In the genomic region with DNA sequence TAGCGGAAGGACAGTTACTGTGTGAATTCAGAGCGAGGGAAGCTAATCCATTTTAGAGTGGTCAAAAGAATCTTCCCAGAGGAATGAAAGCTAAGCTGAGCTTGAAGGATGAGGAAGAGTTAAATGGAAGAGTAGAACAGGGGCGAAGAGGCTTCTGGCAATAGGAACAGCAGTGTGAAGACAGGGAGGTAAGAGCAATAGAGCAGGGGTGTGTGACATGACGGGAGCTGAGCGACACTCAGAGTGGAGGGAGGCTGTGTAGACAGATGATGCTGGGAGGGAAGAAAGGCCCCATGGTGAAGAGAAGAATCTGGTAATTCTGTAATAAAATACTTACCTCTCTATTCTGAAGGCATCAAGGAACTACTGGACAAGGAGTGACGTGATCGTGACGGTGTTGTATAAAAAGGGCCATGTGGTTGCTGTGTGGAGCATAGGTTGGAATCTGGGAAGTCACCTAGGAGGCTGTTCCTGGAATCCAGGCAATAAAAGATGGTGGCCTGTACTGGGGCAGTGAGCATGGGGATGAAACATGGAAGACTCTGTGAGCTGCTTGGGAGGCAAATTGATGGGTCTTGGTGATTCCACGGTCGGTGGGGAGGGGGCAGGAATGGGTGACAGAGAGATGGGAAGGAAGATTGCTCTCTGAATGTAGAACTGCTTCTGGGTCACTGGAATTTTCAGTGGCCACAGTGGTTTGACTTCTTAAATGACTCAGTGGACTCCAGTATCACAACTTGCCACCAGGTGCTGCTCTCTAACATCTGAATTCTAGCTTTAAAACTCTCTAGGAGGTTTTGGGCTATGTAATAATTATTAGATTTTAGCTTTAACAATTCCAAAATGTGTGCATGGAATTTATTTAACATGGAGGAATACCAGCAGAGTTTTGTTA, we compare ENCODE assay signal across 12 cellular contexts.
DNase-seq lines count a peak whose midpoint lies in the region; ATAC-seq and TF ChIP-seq lines count a peak whose summit lies in the region.
"Had no signal": no experiment of that assay in that cellular context is flagged by ENCODE, and none has a peak within 500 bp of the region (broad histone marks: within the 10 kb centered on the region; RNA-seq: fewer than 3 reads in every experiment).

No MANE protein-coding gene starts in this region.

- no peaks in the 10 kb centered on the region for H3K27me3 Mint-ChIP-seq in activated CD4-positive, alpha-beta T cell treated with anti-CD3 and anti-CD28 coated beads, Interleukin-2, amount 10 ng/mL, durations not matched to agents 24 days and 14 days

- H3K27ac Mint-ChIP-seq in activated CD4-positive, alpha-beta T cell treated with anti-CD3 and anti-CD28 coated beads, Interleukin-2, amount 10 ng/mL, durations not matched to agents 24 days and 14 days = no peak overlapping the region
- H3K27ac Mint-ChIP-seq: CD14-positive monocyte had no signal

- H3K27me3 ChIP-seq in AG04450 (ENCODE audit: control insufficient read depth, insufficient read depth, low read length) (no peaks in the 10 kb centered on the region), adipocyte (replicated peaks; ENCODE audit: control insufficient read depth, insufficient read depth, low read length) (peaks cover 2% of the 10 kb centered on the region), left ventricle myocardium inferior (ENCODE audit: low read depth) (no peaks in the 10 kb centered on the region), suprapubic skin (no peaks in the 10 kb centered on the region)

- no peak overlapping the region for H3K27ac ChIP-seq in AG04450 (ENCODE audit: low read depth, low read length)
- H3K27ac ChIP-seq in left ventricle myocardium inferior (replicated peaks) = peak overlapping the region; percentile 78
- no peak overlapping the region for H3K27ac ChIP-seq in suprapubic skin
- H3K27ac ChIP-seq: lower lobe of right lung had no signal

- H3K4me1 ChIP-seq in adipocyte (ENCODE audit: control insufficient read depth, insufficient read depth, low read length) = no peaks in the 10 kb centered on the region
- H3K4me1 ChIP-seq in left ventricle myocardium inferior = peaks cover 26% of the 10 kb centered on the region
- H3K4me1 ChIP-seq in suprapubic skin = no peaks in the 10 kb centered on the region
- H3K4me1 ChIP-seq: lower lobe of right lung had no signal

- no peak for TF ChIP-seq EP300 in suprapubic skin (IDR thresholded peaks at IDR 0.05)

- no peak for ATAC-seq in HG03280 (IDR thresholded peaks at IDR 0.05; ENCODE audit: unreplicated experiment)
- ATAC-seq: lower lobe of right lung had no signal

- no peaks in the 10 kb centered on the region for H3K9me3 ChIP-seq in AG04450 (ENCODE audit: control insufficient read depth, insufficient read depth, low read length)
- peaks cover 12% of the 10 kb centered on the region for H3K9me3 ChIP-seq in adipocyte (ENCODE audit: control insufficient read depth, low read length)
- peaks cover 16% of the 10 kb centered on the region for H3K9me3 ChIP-seq in left ventricle myocardium inferior (replicated peaks)
- H3K9me3 ChIP-seq in suprapubic skin = no peaks in the 10 kb centered on the region
- H3K9me3 ChIP-seq: lower lobe of right lung had no signal

- no peaks in the 10 kb centered on the region for H3K36me3 Mint-ChIP-seq in activated CD4-positive, alpha-beta T cell treated with anti-CD3 and anti-CD28 coated beads, Interleukin-2, amount 10 ng/mL, durations not matched to agents 24 days and 14 days (ENCODE audit: low read depth)
- H3K36me3 Mint-ChIP-seq: CD14-positive monocyte had no signal

- H3K4me3 ChIP-seq in AG04450 (ENCODE audit: low read depth, low read length) = no peak overlapping the region
- H3K4me3 ChIP-seq in HFF-Myc (replicated peaks; ENCODE audit: low read depth, low read length) = no peak overlapping the region
- no peak overlapping the region for H3K4me3 ChIP-seq in adipocyte (ENCODE audit: low read length)
- H3K4me3 ChIP-seq in left ventricle myocardium inferior = no peak overlapping the region
- no peak overlapping the region for H3K4me3 ChIP-seq in suprapubic skin
- H3K4me3 ChIP-seq: lower lobe of right lung had no signal

- TF ChIP-seq CTCF in AG04450 (IDR thresholded peaks at IDR 0.05; ENCODE audit: low read depth, low read length) = peak; percentile 51
- TF ChIP-seq CTCF in HFF-Myc (IDR thresholded peaks at IDR 0.05; ENCODE audit: low read depth, low read length, missing control alignments) = peak; percentile 27
- peak; percentile 55 for TF ChIP-seq CTCF in left ventricle myocardium inferior (IDR thresholded peaks at IDR 0.05; ENCODE audit: borderline replicate concordance)
- no peak for TF ChIP-seq CTCF in suprapubic skin (IDR thresholded peaks at IDR 0.05)

- intact Hi-C loops in left ventricle myocardium inferior (cut with micrococcal nuclease) = no loop called here
- intact Hi-C loops in activated CD4-positive, alpha-beta T cell treated with anti-CD3 and anti-CD28 coated beads, Interleukin-2, amount 10 ng/mL, durations not matched to agents 24 days and 14 days (cut with micrococcal nuclease) = no loop called here

- CTCF ChIA-PET in AG04450 (lab: Charles Lee) = interaction anchor here (0.6 to 1.3 kb wide), 4 partner anchors 70 to 844 kb away, joined by 3 to 4 read pairs (median 3); no protein-coding TSS in a partner anchor

- no peaks in the 10 kb centered on the region for H3K9me3 Mint-ChIP-seq in activated CD4-positive, alpha-beta T cell treated with anti-CD3 and anti-CD28 coated beads, Interleukin-2, amount 10 ng/mL, durations not matched to agents 24 days and 14 days

- TF ChIP-seq POLR2A in suprapubic skin (IDR thresholded peaks at IDR 0.05) = no peak

- H3K4me1 Mint-ChIP-seq in activated CD4-positive, alpha-beta T cell treated with anti-CD3 and anti-CD28 coated beads, Interleukin-2, amount 10 ng/mL, durations not matched to agents 24 days and 14 days = no peaks in the 10 kb centered on the region
- H3K4me1 Mint-ChIP-seq: CD14-positive monocyte had no signal

- no peaks in the 10 kb centered on the region for H3K36me3 ChIP-seq in adipocyte (ENCODE audit: control insufficient read depth, insufficient read depth, low read length, severe bottlenecking)
- no peaks in the 10 kb centered on the region for H3K36me3 ChIP-seq in left ventricle myocardium inferior
- no peaks in the 10 kb centered on the region for H3K36me3 ChIP-seq in suprapubic skin
- H3K36me3 ChIP-seq: lower lobe of right lung had no signal

- 93% methylated on average over 10 of the region's 10 CpGs for WGBS in suprapubic skin

- no peak overlapping the region for H3K4me3 Mint-ChIP-seq in activated CD4-positive, alpha-beta T cell treated with anti-CD3 and anti-CD28 coated beads, Interleukin-2, amount 10 ng/mL, durations not matched to agents 24 days and 14 days
- H3K4me3 Mint-ChIP-seq: CD14-positive monocyte had no signal

- no peak overlapping the region for H3K9ac ChIP-seq in adipocyte (ENCODE audit: low read length)

- DNase-seq in AG04450 (ENCODE audit: low read depth, low spot score) = no peak
- no peak for DNase-seq in HFF-Myc (ENCODE audit: extremely low read depth, low read depth)
- peak; percentile 39 for DNase-seq in adipocyte (ENCODE audit: low read depth)
- DNase-seq in left ventricle myocardium inferior = no peak
- DNase-seq in activated CD4-positive, alpha-beta T cell treated with anti-CD3 and anti-CD28 coated beads, Interleukin-2, amount 10 ng/mL, durations not matched to agents 24 days and 14 days = no peak
- no peak for DNase-seq in suprapubic skin (ENCODE audit: low spot score in 2 of 2)
- DNase-seq in foreskin melanocyte = no peak
- DNase-seq: activated gamma-delta T cell, lower lobe of right lung, retina had no signal

- POLR2A ChIA-PET in AG04450 (lab: Yijun Ruan, JAX) = no interaction called here

Comparison
In these comparisons a context has a peak if more than half of its experiments do, and no peak if none do; other contexts are left out.
1. CTCF ChIP-seq: peak in AG04450 (single experiment), HFF-Myc (single experiment) and left ventricle myocardium inferior (single experiment); none in suprapubic skin (0 of 2).